Comparison of ENCODE assay signal across 9 cellular contexts in the genomic region with DNA sequence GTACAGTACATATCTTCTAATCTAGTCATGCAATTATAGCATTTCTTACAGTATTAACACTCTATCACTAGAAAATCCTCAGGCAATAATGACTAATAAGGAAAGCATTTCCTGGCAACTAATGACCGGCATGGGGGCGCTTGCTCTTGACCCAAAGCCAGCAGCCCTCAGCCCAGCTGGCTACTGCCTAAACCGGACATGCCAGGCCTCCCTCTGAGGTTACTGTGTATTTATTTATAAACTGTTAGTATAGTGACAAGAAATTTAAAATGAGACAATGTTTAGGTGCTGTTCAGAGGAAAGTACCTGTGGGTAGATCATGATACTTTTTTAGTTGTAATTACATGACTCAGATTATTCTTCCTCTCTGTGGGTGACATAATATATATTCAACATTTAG.
DNase-seq lines count a peak whose midpoint lies in the region; ATAC-seq and TF ChIP-seq lines count a peak whose summit lies in the region.
"Had no signal": no experiment of that assay in that cellular context is flagged by ENCODE, and none has a peak within 500 bp of the region (broad histone marks: within the 10 kb centered on the region; RNA-seq: fewer than 3 reads in every experiment).

No MANE protein-coding gene starts in this region.

- no peaks in the 10 kb centered on the region for H3K27me3 Mint-ChIP-seq in activated naive CD8-positive, alpha-beta T cell treated with anti-CD3 and anti-CD28 coated beads for 36 hours
- H3K27me3 Mint-ChIP-seq in CD4-positive, alpha-beta T cell = no peaks in the 10 kb centered on the region

- peaks cover 1% of the 10 kb centered on the region for H3K36me3 Mint-ChIP-seq in activated naive CD8-positive, alpha-beta T cell treated with anti-CD3 and anti-CD28 coated beads for 36 hours
- no peaks in the 10 kb centered on the region for H3K36me3 Mint-ChIP-seq in CD4-positive, alpha-beta T cell (ENCODE audit: low read depth)

- 26 to 55% methylated on average over 3 of the region's 3 CpGs for WGBS in lung, 2 donors

- H3K27me3 ChIP-seq in lung (ENCODE audit: control insufficient read depth, insufficient read depth) = no peaks in the 10 kb centered on the region
- no peaks in the 10 kb centered on the region for H3K27me3 ChIP-seq in CD4-positive, alpha-beta T cell (ENCODE audit: control insufficient read depth, insufficient read depth, low read length)
- H3K27me3 ChIP-seq: BLaER1 had no signal

- H3K27ac ChIP-seq in lung (ENCODE audit: low read depth in 1 of 2, low read length in 1 of 2) = no peak overlapping the region
- H3K27ac ChIP-seq in CD4-positive, alpha-beta T cell (ENCODE audit: low read depth, low read length) = no peak overlapping the region
- H3K27ac ChIP-seq: BLaER1 had no signal

- intact Hi-C loops in CD4-positive, alpha-beta T cell (cut with DNase I, micrococcal nuclease) = no loop called here

- ATAC-seq in HG03097 (IDR thresholded peaks at IDR 0.05; ENCODE audit: low FRiP score, unreplicated experiment) (peak; percentile 79), lung (ENCODE audit: insufficient read depth, low FRiP score) (peak; percentile 53)
- no peak for ATAC-seq in CD4-positive, alpha-beta T cell (ENCODE audit: poor library complexity)

- no peak overlapping the region for H3K4me3 ChIP-seq in lung
- H3K4me3 ChIP-seq: BLaER1 had no signal

- CTCF ChIA-PET in CD4-positive, alpha-beta T cell (lab: Charles Lee) = no interaction called here

- POLR2A ChIA-PET in CD4-positive, alpha-beta T cell (lab: Charles Lee) = no interaction called here

- H3K9me3 Mint-ChIP-seq in activated naive CD8-positive, alpha-beta T cell treated with anti-CD3 and anti-CD28 coated beads for 36 hours = peaks cover 3% of the 10 kb centered on the region
- H3K9me3 Mint-ChIP-seq in CD4-positive, alpha-beta T cell = no peaks in the 10 kb centered on the region

- peaks cover 11% of the 10 kb centered on the region for H3K4me1 Mint-ChIP-seq in activated naive CD8-positive, alpha-beta T cell treated with anti-CD3 and anti-CD28 coated beads for 36 hours
- no peaks in the 10 kb centered on the region for H3K4me1 Mint-ChIP-seq in CD4-positive, alpha-beta T cell (ENCODE audit: low read depth)

- no peak overlapping the region for H3K27ac Mint-ChIP-seq in activated naive CD8-positive, alpha-beta T cell treated with anti-CD3 and anti-CD28 coated beads for 36 hours
- H3K27ac Mint-ChIP-seq in CD4-positive, alpha-beta T cell = no peak overlapping the region

- H3K9me3 ChIP-seq in lung (ENCODE audit: control insufficient read depth in 2 of 2, insufficient read depth in 1 of 2, low read length in 1 of 2) = no peaks in the 10 kb centered on the region
- H3K9me3 ChIP-seq in CD4-positive, alpha-beta T cell (ENCODE audit: control insufficient read depth, low read length) = no peaks in the 10 kb centered on the region
- H3K9me3 ChIP-seq: BLaER1 had no signal

- TF ChIP-seq CTCF in lung (IDR thresholded peaks at IDR 0.05; ENCODE audit: control extremely low read depth, extremely low read depth) = no peak
- no peak for TF ChIP-seq CTCF in CD4-positive, alpha-beta T cell (IDR thresholded peaks at IDR 0.05)

- H3K36me3 ChIP-seq in lung (ENCODE audit: control insufficient read depth in 2 of 2, insufficient read depth in 2 of 2, low read length in 2 of 2) = no peaks in the 10 kb centered on the region
- H3K36me3 ChIP-seq: BLaER1 had no signal

- no peaks in the 10 kb centered on the region for H3K4me1 ChIP-seq in lung (ENCODE audit: control insufficient read depth in 2 of 2, insufficient read depth in 2 of 2, low read length in 2 of 2)
- H3K4me1 ChIP-seq: BLaER1 had no signal

- peak; percentile 22 to 23 for DNase-seq in activated T-cell treated with anti-CD3 and anti-CD28 coated beads, Interleukin-2, amount 50 U/mL, for 48 hours
- DNase-seq in activated T-cell treated with anti-CD3 and anti-CD28 coated beads for 4 hours (no peak), lung (ENCODE audit: low spot score) (peak; percentile 72), NCI-H1092 treated with DMSO at 0.1 percent for 48 hours (lab: John Stamatoyannopoulos, UW) (no peak), SHP77 treated with DMSO at 0.1 percent for 48 hours (lab: John Stamatoyannopoulos, UW) (no peak)
- peak; percentile 2 for DNase-seq in activated naive CD8-positive, alpha-beta T cell treated with anti-CD3 and anti-CD28 coated beads for 36 hours
- no peak for DNase-seq in CD4-positive, alpha-beta T cell

- H3K4me3 Mint-ChIP-seq in activated naive CD8-positive, alpha-beta T cell treated with anti-CD3 and anti-CD28 coated beads for 36 hours = no peak overlapping the region
- H3K4me3 Mint-ChIP-seq in CD4-positive, alpha-beta T cell = no peak overlapping the region

Comparison
In these comparisons a context has a peak if more than half of its experiments do, and no peak if none do; other contexts are left out.
1. DNase-seq: peak in activated T-cell treated with anti-CD3 and anti-CD28 coated beads, Interleukin-2, amount 50 U/mL, for 48 hours (2 of 2), activated naive CD8-positive, alpha-beta T cell treated with anti-CD3 and anti-CD28 coated beads for 36 hours (single experiment) and lung (single experiment); none in activated T-cell treated with anti-CD3 and anti-CD28 coated beads for 4 hours (single experiment), NCI-H1092 treated with DMSO at 0.1 percent for 48 hours (single experiment), SHP77 treated with DMSO at 0.1 percent for 48 hours (single experiment) and CD4-positive, alpha-beta T cell (0 of 10).